In genomic region chr10:86331861-86332260, GRCh38 we compare ENCODE assay signal across 26 cellular contexts. TPM values are rescaled to one million over a fixed set of nuclear protein-coding genes. Genes with fewer than 3 reads are reported as not detected.
"Had no signal": no experiment of that assay in that cellular context is flagged by ENCODE, and none has a peak within 500 bp of the region (broad histone marks: within the 10 kb centered on the region; RNA-seq: fewer than 3 reads in every experiment).

No MANE protein-coding gene starts in this region.

- H3K27ac ChIP-seq: esophagus muscularis mucosa, heart left ventricle, neural progenitor cell, WERI-Rb-1 had no signal

- H3K27me3 ChIP-seq: neural progenitor cell had no signal

- H3K4me3 Mint-ChIP-seq: activated CD8-positive, alpha-beta T cell treated with anti-CD3 and anti-CD28 coated beads, Interleukin-2, amount 10 ng/mL, durations not matched to agents 7 days and 5 days; activated T-cell treated with anti-CD3 and anti-CD28 coated beads, Interleukin-2, amount 50 U/mL, for 24 hours; activated T-helper 17 cell treated with anti-CD3 and anti-CD28 coated beads, Interleukin-2, amount 50 U/mL, for 72 hours; brain; naive thymus-derived CD4-positive, alpha-beta T cell; neural progenitor cell had no signal

- H3K27ac Mint-ChIP-seq: activated CD8-positive, alpha-beta T cell treated with anti-CD3 and anti-CD28 coated beads, Interleukin-2, amount 10 ng/mL, durations not matched to agents 7 days and 5 days; activated naive CD4-positive, alpha-beta T cell treated with anti-CD3 and anti-CD28 coated beads, Interleukin-2, amount 50 U/mL, for 72 hours; activated T-cell treated with anti-CD3 and anti-CD28 coated beads, Interleukin-2, amount 50 U/mL, for 24 hours; activated T-helper 17 cell treated with anti-CD3 and anti-CD28 coated beads, Interleukin-2, amount 50 U/mL, for 72 hours; naive thymus-derived CD4-positive, alpha-beta T cell; progenitor cell of endocrine pancreas had no signal

- H3K4me1 ChIP-seq: esophagus muscularis mucosa, heart left ventricle, neural progenitor cell had no signal

- H3K36me3 Mint-ChIP-seq: activated naive CD4-positive, alpha-beta T cell treated with anti-CD3 and anti-CD28 coated beads, Interleukin-2, amount 50 U/mL, for 72 hours; brain; neural progenitor cell had no signal

- H3K36me3 ChIP-seq: esophagus muscularis mucosa, heart left ventricle, neural progenitor cell, WERI-Rb-1 had no signal

- DNase-seq: activated CD4-positive, alpha-beta T cell treated with anti-CD3 and anti-CD28 coated beads, Interleukin-2, amount 50 U/mL, for 1 hour; activated CD4-positive, CD25-positive, alpha-beta regulatory T cell treated with anti-CD3 and anti-CD28 coated beads, Interleukin-2, amount 50 U/mL, for 72 hours; activated CD8-positive, alpha-beta T cell treated with anti-CD3 and anti-CD28 coated beads, Interleukin-2, amount 10 ng/mL, durations not matched to agents 7 days and 5 days; activated T-cell treated with anti-CD3 and anti-CD28 coated beads, Interleukin-2, amount 50 U/mL, for 24 hours; effector memory CD4-positive, alpha-beta T cell; heart left ventricle; left cardiac atrium; mesenchymal stem cell; naive thymus-derived CD4-positive, alpha-beta T cell; retina; stimulated activated CD4-positive, alpha-beta T cell treated with anti-CD3 and anti-CD28 coated beads, Interleukin-4, amount 100 ng/mL, for 1 hour; stimulated activated naive CD4-positive, alpha-beta T cell treated with Interleukin-2 at 50 U/mL for 16 hours; T-helper 1 cell; WERI-Rb-1 had no signal

- H3K9me3 Mint-ChIP-seq: activated naive CD4-positive, alpha-beta T cell treated with anti-CD3 and anti-CD28 coated beads, Interleukin-2, amount 50 U/mL, for 72 hours; activated T-cell treated with anti-CD3 and anti-CD28 coated beads, Interleukin-2, amount 50 U/mL, for 24 hours; activated T-helper 17 cell treated with anti-CD3 and anti-CD28 coated beads, Interleukin-2, amount 50 U/mL, for 72 hours; brain; naive thymus-derived CD4-positive, alpha-beta T cell; neural progenitor cell had no signal

- FAIRE-seq: endothelial cell of umbilical vein, frontal cortex, islet of Langerhans, TTC549 had no signal

- H3K9me3 ChIP-seq: esophagus muscularis mucosa, heart left ventricle had no signal

- H3K4me1 Mint-ChIP-seq: activated T-helper 17 cell treated with anti-CD3 and anti-CD28 coated beads, Interleukin-2, amount 50 U/mL, for 72 hours had no signal

- ATAC-seq: activated CD8-positive, alpha-beta T cell treated with anti-CD3 and anti-CD28 coated beads, Interleukin-2, amount 10 ng/mL, durations not matched to agents 7 days and 5 days; activated naive CD4-positive, alpha-beta T cell treated with anti-CD3 and anti-CD28 coated beads, Interleukin-2, amount 50 U/mL, for 72 hours; activated T-helper 17 cell treated with anti-CD3 and anti-CD28 coated beads, Interleukin-2, amount 50 U/mL, for 72 hours; left cardiac atrium; naive thymus-derived CD4-positive, alpha-beta T cell had no signal

- H3K4me3 ChIP-seq: esophagus muscularis mucosa, heart left ventricle, neural progenitor cell had no signal

RNA-seq across cellular contexts. Expression of gene GRID1, which starts 34.7 kb away (rescaled TPM):
- total RNA-seq: activated CD8-positive, alpha-beta T cell treated with anti-CD3 and anti-CD28 coated beads, Interleukin-2, amount 10 ng/mL, durations not matched to agents 7 days and 5 days; activated naive CD4-positive, alpha-beta T cell treated with anti-CD3 and anti-CD28 coated beads, Interleukin-2, amount 50 U/mL, for 72 hours; activated T-helper 17 cell treated with anti-CD3 and anti-CD28 coated beads, Interleukin-2, amount 50 U/mL, for 72 hours; endothelial cell of umbilical vein; naive thymus-derived CD4-positive, alpha-beta T cell; osteoblast had no signal
- polyA plus RNA-seq: aorta; endothelial cell of umbilical vein; naive thymus-derived CD4-positive, alpha-beta T cell had no signal
